ENCODE assay signal across 6 cellular contexts in genomic region chr19:49514151-49514550, GRCh38. TPM values are rescaled to one million over a fixed set of nuclear protein-coding genes. Genes with fewer than 3 reads are reported as not detected.
DNase-seq lines count a peak whose midpoint lies in the region; ATAC-seq and TF ChIP-seq lines count a peak whose summit lies in the region.

No MANE protein-coding gene starts in this region.

- H3K27ac Mint-ChIP-seq in Calu3 (ENCODE audit: unreplicated experiment) (no peak overlapping the region), mesothelial cell of epicardium (peak overlapping the region; percentile 86)

- H3K27me3 Mint-ChIP-seq in Calu3 (ENCODE audit: unreplicated experiment) (no peaks in the 10 kb centered on the region), mesothelial cell of epicardium (ENCODE audit: low read depth) (no peaks in the 10 kb centered on the region)

- H3K36me3 Mint-ChIP-seq in Calu3 (ENCODE audit: insufficient read depth, unreplicated experiment), result peaks cover 30% of the 10 kb centered on the region
- peaks cover 14% of the 10 kb centered on the region for H3K36me3 Mint-ChIP-seq in mesothelial cell of epicardium

- H3K4me1 Mint-ChIP-seq in Calu3 (ENCODE audit: low read depth, unreplicated experiment) (peaks cover 27% of the 10 kb centered on the region), mesothelial cell of epicardium (peaks cover 20% of the 10 kb centered on the region)

- H3K4me3 Mint-ChIP-seq in Calu3 (ENCODE audit: low read depth, unreplicated experiment) (peak overlapping the region; percentile 77), mesothelial cell of epicardium (peak overlapping the region; percentile 75)

- DNase-seq in Calu3 (no peak), mesothelial cell of epicardium (ENCODE audit: low spot score in 2 of 2, unreplicated experiment in 2 of 2) (no peak), KBM-7 (no peak)
- DNase-seq in stimulated activated CD4-positive, alpha-beta T cell treated with anti-CD3 and anti-CD28 coated beads, Interleukin-1b, Interleukin-23, amount 100 ng/mL, for 48 hours, result no peak

- ATAC-seq in HG02938 (IDR thresholded peaks at IDR 0.05; ENCODE audit: unreplicated experiment), result no peak

- in situ Hi-C loops in KBM-7 (cut with MboI; ENCODE audit: low pct_unique_long_range_greater_than_20kb, low sequenced_read_pairs), result no loop called here

- H3K9me3 Mint-ChIP-seq in Calu3 (ENCODE audit: low read depth, unreplicated experiment) (no peaks in the 10 kb centered on the region), mesothelial cell of epicardium (no peaks in the 10 kb centered on the region)

- no TSS peak for BruUV-seq in Calu3 (replicated peaks; lab: Mats Ljungman, UMichigan)

- TF ChIP-seq CTCF in Calu3 (IDR thresholded peaks at IDR 0.05; ENCODE audit: unreplicated experiment) (no peak), VCaP (conservative IDR thresholded peaks at IDR 0.05) (no peak), mesothelial cell of epicardium (IDR thresholded peaks at IDR 0.05; ENCODE audit: unreplicated experiment) (no peak)

- intact Hi-C loops in Calu3 (cut with micrococcal nuclease; ENCODE audit: unreplicated experiment), result no loop called here

- CTCF ChIA-PET in Calu3 (lab: Charles Lee), result interaction anchor here (0.7 to 1.9 kb wide), 2 partner anchors 32 to 33 kb away, joined by 5 to 8 read pairs; no protein-coding TSS in a partner anchor

- H3K27ac ChIP-seq in VCaP, result peak overlapping the region; percentile 75; the same call in 1 of the 2 replicates

RNA-seq across cellular contexts. Expression of gene FCGRT, which starts 1.7 kb away (rescaled TPM):
- total RNA-seq in Calu3 (2022) (80.8 and 95.4 TPM in 2 replicates), mesothelial cell of epicardium (121 to 132 TPM (median 127 TPM) in 3 replicates)

RNA-seq across cellular contexts. Expression of gene RCN3, which starts 13.7 kb away (rescaled TPM):
- total RNA-seq in Calu3 (2022), result 5.0 and 7.6 TPM in 2 replicates
- total RNA-seq in mesothelial cell of epicardium, result 30.3 to 35.1 TPM (median 31.1 TPM) in 3 replicates

RNA-seq across cellular contexts. Expression of gene RPS11, which starts 17.9 kb away (rescaled TPM):
- 1,643 and 1,795 TPM in 2 replicates for total RNA-seq in Calu3 (2022)
- 2,052 to 2,151 TPM (median 2,132 TPM) in 3 replicates for total RNA-seq in mesothelial cell of epicardium

RNA-seq across cellular contexts. Expression of gene RPL13A, which starts 26.7 kb away (rescaled TPM):
- 1,844 and 1,993 TPM in 2 replicates for total RNA-seq in Calu3 (2022)
- 2,869 to 2,959 TPM (median 2,954 TPM) in 3 replicates for total RNA-seq in mesothelial cell of epicardium

RNA-seq across cellular contexts. Expression of gene FLT3LG, which starts 40.1 kb away (rescaled TPM):
- total RNA-seq in Calu3 (2022), result 4.8 and 7.1 TPM in 2 replicates
- 1.8 to 2.4 TPM (median 2.0 TPM) in 3 replicates for total RNA-seq in mesothelial cell of epicardium
